Comparison of ENCODE assay signal across 26 cellular contexts in genomic region chrX:1853447-1853846, GRCh38.
"Had no signal": no experiment of that assay in that cellular context is flagged by ENCODE, and none has a peak within 500 bp of the region (broad histone marks: within the 10 kb centered on the region; RNA-seq: fewer than 3 reads in every experiment).

No MANE protein-coding gene starts in this region.

- H3K27ac Mint-ChIP-seq: naive thymus-derived CD8-positive, alpha-beta T cell; natural killer cell treated with Interleukin-12 subunit alpha and Interleukin-12 subunit beta and Interleukin-15 and Interleukin-18, amount 100 ng/mL, for 72 hours; neural progenitor cell; progenitor cell of endocrine pancreas; stimulated activated effector memory CD8-positive, alpha-beta T cell treated with anti-CD3 and anti-CD28 coated beads, Interleukin-12 subunit alpha, Interleukin-12 subunit beta, amount 100 ng/mL, for 72 hours; stimulated activated naive B cell treated with anti-CD40 and anti-IgM and Interleukin-4, amounts not matched to agents 10 μg/mL and 1 μg/mL and 100 μg/mL, for 72 hours had no signal

- H3K36me3 ChIP-seq: neural progenitor cell, ovary, right lobe of liver, sigmoid colon, stomach, thoracic aorta, thyroid gland, tibial nerve, upper lobe of left lung, vagina had no signal

- H3K4me1 Mint-ChIP-seq: naive thymus-derived CD8-positive, alpha-beta T cell; neural progenitor cell; stimulated activated naive B cell treated with anti-CD40 and anti-IgM and Interleukin-4, amounts not matched to agents 10 μg/mL and 1 μg/mL and 100 μg/mL, for 72 hours had no signal

- H3K36me3 Mint-ChIP-seq: naive thymus-derived CD8-positive, alpha-beta T cell; natural killer cell treated with Interleukin-12 subunit alpha and Interleukin-12 subunit beta and Interleukin-15 and Interleukin-18, amount 100 ng/mL, for 72 hours; neural progenitor cell; stimulated activated naive B cell treated with anti-CD40 and anti-IgM and Interleukin-4, amounts not matched to agents 10 μg/mL and 1 μg/mL and 100 μg/mL, for 72 hours had no signal

- H2AFZ ChIP-seq: neural progenitor cell, parathyroid adenoma had no signal

- H3K27me3 ChIP-seq: neural progenitor cell, ovary, right lobe of liver, sigmoid colon, stomach, thyroid gland, tibial nerve, upper lobe of left lung, vagina had no signal

- H3K9ac ChIP-seq: neural progenitor cell, parathyroid adenoma had no signal

- H3K4me3 ChIP-seq: neural progenitor cell, ovary, psoas muscle, right lobe of liver, sigmoid colon, stomach, thoracic aorta, thyroid gland, tibial nerve, upper lobe of left lung, vagina had no signal

- H3K27ac ChIP-seq: neural progenitor cell, ovary, parathyroid adenoma, psoas muscle, right lobe of liver, sigmoid colon, stomach, thoracic aorta, thyroid gland, tibial nerve, upper lobe of left lung, vagina had no signal

- DNase-seq: naive thymus-derived CD8-positive, alpha-beta T cell; occipital lobe; ovary; psoas muscle; right cardiac atrium; right lobe of liver; sigmoid colon; small intestine; stimulated activated CD4-positive, alpha-beta T cell treated with anti-CD3 and anti-CD28 coated beads, Interleukin-15, amount 100 ng/mL, for 24 hours; stimulated activated CD4-positive, alpha-beta T cell treated with anti-CD3 and anti-CD28 coated beads, Interleukin-2, amount 100 ng/mL, for 24 hours; stimulated activated CD4-positive, alpha-beta T cell treated with anti-CD3 and anti-CD28 coated beads, Interleukin-2, amount 100 ng/mL, for 48 hours; stimulated activated CD4-positive, alpha-beta T cell treated with anti-CD3 and anti-CD28 coated beads, Interleukin-4, amount 100 ng/mL, for 24 hours; stimulated activated naive B cell treated with anti-CD40 and anti-IgM and Interleukin-4, amounts not matched to agents 10 μg/mL and 1 μg/mL and 100 μg/mL, for 72 hours; stimulated activated naive CD4-positive, alpha-beta T cell treated with Interleukin-2 at 50 U/mL for 16 hours; stomach; thyroid gland; upper lobe of left lung had no signal

- H3K4me3 Mint-ChIP-seq: naive thymus-derived CD8-positive, alpha-beta T cell; natural killer cell treated with Interleukin-12 subunit alpha and Interleukin-12 subunit beta and Interleukin-15 and Interleukin-18, amount 100 ng/mL, for 72 hours; neural progenitor cell; stimulated activated effector memory CD8-positive, alpha-beta T cell treated with anti-CD3 and anti-CD28 coated beads, Interleukin-12 subunit alpha, Interleukin-12 subunit beta, amount 100 ng/mL, for 72 hours; stimulated activated naive B cell treated with anti-CD40 and anti-IgM and Interleukin-4, amounts not matched to agents 10 μg/mL and 1 μg/mL and 100 μg/mL, for 72 hours had no signal

- ATAC-seq: naive thymus-derived CD8-positive, alpha-beta T cell; natural killer cell treated with Interleukin-12 subunit alpha and Interleukin-12 subunit beta and Interleukin-15 and Interleukin-18, amount 100 ng/mL, for 72 hours; psoas muscle; right cardiac atrium; right lobe of liver; stimulated activated effector memory CD8-positive, alpha-beta T cell treated with anti-CD3 and anti-CD28 coated beads, Interleukin-12 subunit alpha, Interleukin-12 subunit beta, amount 100 ng/mL, for 72 hours; stimulated activated naive B cell treated with anti-CD40 and anti-IgM and Interleukin-4, amounts not matched to agents 10 μg/mL and 1 μg/mL and 100 μg/mL, for 72 hours had no signal

- H3K4me1 ChIP-seq: neural progenitor cell, parathyroid adenoma, psoas muscle, right lobe of liver, sigmoid colon, stomach, thyroid gland, tibial nerve, upper lobe of left lung, vagina had no signal

- FAIRE-seq: small intestine, urothelium cell line had no signal

- H3K9me3 Mint-ChIP-seq: natural killer cell treated with Interleukin-12 subunit alpha and Interleukin-12 subunit beta and Interleukin-15 and Interleukin-18, amount 100 ng/mL, for 72 hours; stimulated activated effector memory CD8-positive, alpha-beta T cell treated with anti-CD3 and anti-CD28 coated beads, Interleukin-12 subunit alpha, Interleukin-12 subunit beta, amount 100 ng/mL, for 72 hours; stimulated activated naive B cell treated with anti-CD40 and anti-IgM and Interleukin-4, amounts not matched to agents 10 μg/mL and 1 μg/mL and 100 μg/mL, for 72 hours had no signal

- H3K27me3 Mint-ChIP-seq: progenitor cell of endocrine pancreas had no signal

- H3K9me3 ChIP-seq: ovary, psoas muscle, right lobe of liver, sigmoid colon, thoracic aorta, thyroid gland, upper lobe of left lung, vagina had no signal

- H3K79me2 ChIP-seq: parathyroid adenoma had no signal

- H3K4me2 ChIP-seq: neural progenitor cell had no signal
